Comparison of ENCODE assay signal across 27 cellular contexts in the genomic region with DNA sequence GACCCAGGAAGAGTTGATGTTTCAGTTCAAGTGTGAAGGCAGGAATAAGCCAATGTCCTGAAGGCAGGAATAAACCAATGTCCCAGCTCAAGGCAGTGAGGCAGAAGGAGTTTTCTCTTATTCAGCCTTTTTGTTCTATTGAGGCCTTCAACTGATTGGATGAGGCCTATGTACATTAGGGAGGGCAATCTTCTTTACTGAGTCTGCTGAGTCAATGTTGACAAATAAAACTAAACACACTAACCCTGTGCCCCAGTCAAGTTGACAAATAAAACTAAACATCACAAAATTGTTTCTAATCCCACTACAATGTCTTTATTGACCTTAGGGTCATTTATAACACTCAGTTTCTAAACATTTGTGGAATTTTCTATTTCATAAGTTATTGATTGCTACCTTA.
"Had no signal": no experiment of that assay in that cellular context is flagged by ENCODE, and none has a peak within 500 bp of the region (broad histone marks: within the 10 kb centered on the region; RNA-seq: fewer than 3 reads in every experiment).

No MANE protein-coding gene starts in this region.

- DNase-seq: activated CD4-positive, alpha-beta memory T cell treated with anti-CD3 and anti-CD28 coated beads, Interleukin-2, amount 10 ng/mL, durations not matched to agents 7 days and 5 days; activated CD4-positive, alpha-beta T cell treated with anti-CD3 and anti-CD28 coated beads for 1 hour; activated CD4-positive, alpha-beta T cell treated with anti-CD3 and anti-CD28 coated beads, Interleukin-2, amount 10 ng/mL, durations not matched to agents 7 days and 5 days; activated CD8-positive, alpha-beta memory T cell treated with anti-CD3 and anti-CD28 coated beads, Interleukin-2, amount 50 U/mL, for 48 hours; activated gamma-delta T cell; activated naive CD4-positive, alpha-beta T cell treated with anti-CD3 and anti-CD28 coated beads, Interleukin-2, amount 50 U/mL, for 16 hours; activated T-cell treated with anti-CD3 and anti-CD28 coated beads, Interleukin-2, amount 50 U/mL, for 24 hours; amniotic stem cell; cortex of kidney; effector memory CD8-positive, alpha-beta T cell; erythroblast; left ventricle myocardium superior; mammary epithelial cell; naive B cell; nephron progenitor cell; ovary; sigmoid colon; small intestine; stimulated activated CD4-positive, alpha-beta T cell treated with anti-CD3 and anti-CD28 coated beads, Interleukin-4, amount 100 ng/mL, for 24 hours; trophoblast cell had no signal

- H3K36me3 ChIP-seq: gastroesophageal sphincter, ovary, sigmoid colon, thoracic aorta had no signal

- H3K9me3 ChIP-seq: gastroesophageal sphincter, ovary, thoracic aorta had no signal

- H3K4me2 ChIP-seq: hepatocyte had no signal

- FAIRE-seq: astrocyte, urothelium cell line had no signal

- H3K4me1 ChIP-seq: gastroesophageal sphincter, sigmoid colon had no signal

- H3K4me3 ChIP-seq: gastroesophageal sphincter, hepatocyte, ovary, sigmoid colon, thoracic aorta had no signal

- ATAC-seq: effector memory CD8-positive, alpha-beta T cell; gastroesophageal sphincter; left ventricle myocardium superior; stimulated activated effector memory CD8-positive, alpha-beta T cell treated with anti-CD3 and anti-CD28 coated beads, Interleukin-12 subunit alpha, Interleukin-12 subunit beta, amount 100 ng/mL, for 72 hours; WTC11 had no signal

- H3K27me3 ChIP-seq: gastroesophageal sphincter, hepatocyte, ovary, sigmoid colon had no signal

- H3K27ac ChIP-seq: gastroesophageal sphincter, hepatocyte, ovary, sigmoid colon, thoracic aorta had no signal
